1 cellular context compared by ENCODE assay signal in the genomic region with DNA sequence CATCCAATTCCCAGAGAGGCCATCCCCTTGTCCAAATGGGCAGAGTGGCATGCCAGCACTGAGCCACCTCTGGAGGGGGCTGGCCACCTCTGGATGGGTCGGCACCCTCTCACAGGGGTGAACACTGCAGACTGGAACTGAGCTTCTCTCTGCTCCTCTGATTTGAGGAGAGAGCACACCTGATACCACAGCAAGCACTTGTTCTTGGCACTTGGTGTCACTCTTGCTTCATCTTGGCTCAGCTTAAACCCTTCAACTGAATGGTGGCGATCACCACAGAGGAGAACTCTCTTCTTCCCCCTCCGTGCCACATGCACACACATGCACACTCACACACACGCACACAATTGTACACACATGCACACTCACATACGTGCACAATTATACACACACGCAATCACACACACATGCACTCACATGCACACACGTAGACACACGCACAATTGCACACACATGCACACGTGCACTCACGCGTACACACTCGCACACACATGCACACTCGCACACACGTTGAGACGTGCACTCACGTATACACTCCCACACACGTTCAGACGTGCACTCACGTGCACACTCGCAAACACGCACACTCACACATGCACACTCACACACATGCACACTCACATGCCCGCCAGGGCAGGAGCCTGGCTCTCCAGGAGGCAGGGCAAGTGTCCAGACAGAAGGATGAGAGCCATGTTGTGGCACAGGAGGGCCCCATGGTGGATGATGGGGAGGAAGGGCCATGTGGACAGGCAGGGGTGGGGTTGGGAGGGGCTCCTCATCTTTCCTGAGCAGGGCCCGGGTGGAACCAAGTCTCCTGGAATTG.
TF ChIP-seq lines count a peak whose summit lies in the region.

No MANE protein-coding gene starts in this region.

TF ChIP-seq in Ishikawa, 13 proteins besides CTCF, POLR2A, EP300 and RAD21 (continued from another document):
- TF ChIP-seq, protein P1, sequence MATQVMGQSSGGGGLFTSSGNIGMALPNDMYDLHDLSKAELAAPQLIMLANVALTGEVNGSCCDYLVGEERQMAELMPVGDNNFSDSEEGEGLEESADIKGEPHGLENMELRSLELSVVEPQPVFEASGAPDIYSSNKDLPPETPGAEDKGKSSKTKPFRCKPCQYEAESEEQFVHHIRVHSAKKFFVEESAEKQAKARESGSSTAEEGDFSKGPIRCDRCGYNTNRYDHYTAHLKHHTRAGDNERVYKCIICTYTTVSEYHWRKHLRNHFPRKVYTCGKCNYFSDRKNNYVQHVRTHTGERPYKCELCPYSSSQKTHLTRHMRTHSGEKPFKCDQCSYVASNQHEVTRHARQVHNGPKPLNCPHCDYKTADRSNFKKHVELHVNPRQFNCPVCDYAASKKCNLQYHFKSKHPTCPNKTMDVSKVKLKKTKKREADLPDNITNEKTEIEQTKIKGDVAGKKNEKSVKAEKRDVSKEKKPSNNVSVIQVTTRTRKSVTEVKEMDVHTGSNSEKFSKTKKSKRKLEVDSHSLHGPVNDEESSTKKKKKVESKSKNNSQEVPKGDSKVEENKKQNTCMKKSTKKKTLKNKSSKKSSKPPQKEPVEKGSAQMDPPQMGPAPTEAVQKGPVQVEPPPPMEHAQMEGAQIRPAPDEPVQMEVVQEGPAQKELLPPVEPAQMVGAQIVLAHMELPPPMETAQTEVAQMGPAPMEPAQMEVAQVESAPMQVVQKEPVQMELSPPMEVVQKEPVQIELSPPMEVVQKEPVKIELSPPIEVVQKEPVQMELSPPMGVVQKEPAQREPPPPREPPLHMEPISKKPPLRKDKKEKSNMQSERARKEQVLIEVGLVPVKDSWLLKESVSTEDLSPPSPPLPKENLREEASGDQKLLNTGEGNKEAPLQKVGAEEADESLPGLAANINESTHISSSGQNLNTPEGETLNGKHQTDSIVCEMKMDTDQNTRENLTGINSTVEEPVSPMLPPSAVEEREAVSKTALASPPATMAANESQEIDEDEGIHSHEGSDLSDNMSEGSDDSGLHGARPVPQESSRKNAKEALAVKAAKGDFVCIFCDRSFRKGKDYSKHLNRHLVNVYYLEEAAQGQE (IDR thresholded peaks at IDR 0.05; ENCODE audit: low read depth): no peak
- TF ChIP-seq, protein P2, sequence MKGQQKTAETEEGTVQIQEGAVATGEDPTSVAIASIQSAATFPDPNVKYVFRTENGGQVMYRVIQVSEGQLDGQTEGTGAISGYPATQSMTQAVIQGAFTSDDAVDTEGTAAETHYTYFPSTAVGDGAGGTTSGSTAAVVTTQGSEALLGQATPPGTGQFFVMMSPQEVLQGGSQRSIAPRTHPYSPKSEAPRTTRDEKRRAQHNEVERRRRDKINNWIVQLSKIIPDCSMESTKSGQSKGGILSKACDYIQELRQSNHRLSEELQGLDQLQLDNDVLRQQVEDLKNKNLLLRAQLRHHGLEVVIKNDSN (IDR thresholded peaks at IDR 0.05): no peak
- TF ChIP-seq TEAD4 (IDR thresholded peaks at IDR 0.05) (no peak), YY1 (IDR thresholded peaks at IDR 0.05; ENCODE audit: low read depth) (no peak), CREB1 (IDR thresholded peaks at IDR 0.05; ENCODE audit: low read depth) (no peak), NFIC (IDR thresholded peaks at IDR 0.05) (no peak), MAX (IDR thresholded peaks at IDR 0.05) (no peak), EGR1 (IDR thresholded peaks at IDR 0.05) (no peak), TAF1 (IDR thresholded peaks at IDR 0.05; ENCODE audit: low read depth) (no peak)
